ENCODE assay signal across 10 cellular contexts in genomic region chr13:113548171-113548641, GRCh38. TPM values are rescaled to one million over a fixed set of nuclear protein-coding genes. Genes with fewer than 3 reads are reported as not detected.
DNase-seq lines count a peak whose midpoint lies in the region; ATAC-seq and TF ChIP-seq lines count a peak whose summit lies in the region.
"Had no signal": no experiment of that assay in that cellular context is flagged by ENCODE, and none has a peak within 500 bp of the region (broad histone marks: within the 10 kb centered on the region; RNA-seq: fewer than 3 reads in every experiment).

No MANE protein-coding gene starts in this region.

- in situ Hi-C loops in G401 (cut with HindIII; ENCODE audit: low sequenced_read_pairs), result no loop called here

- DNase-seq in G401 (ENCODE audit: low spot score), result peak; percentile 90
- DNase-seq in NCI-H345 treated with DMSO at 0.1 percent for 48 hours (lab: John Stamatoyannopoulos, UW; ENCODE audit: unreplicated experiment), result peak; percentile 58
- DNase-seq in fibroblast of the conjunctiva (ENCODE audit: low read depth), result peak; percentile 12
- peak in 7 of 10 donors; percentile 45 to 90 (median 57) for DNase-seq in posterior cingulate gyrus
- no peak for DNase-seq in sigmoid colon
- DNase-seq in T1000 (lab: John Stamatoyannopoulos, UW), result no peak
- no peak for DNase-seq in stimulated activated naive CD8-positive, alpha-beta T cell treated with anti-CD3 and anti-CD28 coated beads, Interleukin-15, Interleukin-2, amounts not matched to agents 100 U/mL and 50 U/mL, for 24 hours
- DNase-seq: activated gamma-delta T cell, NCI-H774 had no signal

- H3K4me1 ChIP-seq in sigmoid colon, result peaks cover 0 to 46% (median 29%) of the 10 kb centered on the region in 4 donors

- H3K9me3 ChIP-seq in sigmoid colon, result no peaks in the 10 kb centered on the region

- WGBS in sigmoid colon, 2 donors, result 95 to 96% methylated on average over 32 of the region's 32 CpGs

- H3K27ac ChIP-seq in sigmoid colon, result peak overlapping the region in 2 of 4 donors; percentile 64 to 68

- H3K36me3 ChIP-seq in sigmoid colon, result peaks cover 7 to 28% (median 18%) of the 10 kb centered on the region in 4 donors

- no peak for TF ChIP-seq CTCF in sigmoid colon (IDR thresholded peaks at IDR 0.05)

- intact Hi-C loops in posterior cingulate gyrus (cut with DNase I) (no loop called here), sigmoid colon (cut with DNase I) (no loop called here)

- TF ChIP-seq POLR2A in sigmoid colon (IDR thresholded peaks at IDR 0.05), result no peak

- no peak for TF ChIP-seq EP300 in sigmoid colon (IDR thresholded peaks at IDR 0.05)

- H3K27me3 ChIP-seq in sigmoid colon, result no peaks in the 10 kb centered on the region

- no peak for ATAC-seq in GM18519 (IDR thresholded peaks at IDR 0.05; ENCODE audit: low FRiP score, unreplicated experiment)
- ATAC-seq in stimulated activated naive CD8-positive, alpha-beta T cell treated with anti-CD3 and anti-CD28 coated beads, Interleukin-15, Interleukin-2, amounts not matched to agents 100 U/mL and 50 U/mL, for 24 hours, result no peak

- peak overlapping the region in 2 of 4 donors; percentile 25 to 37 for H3K4me3 ChIP-seq in sigmoid colon

RNA-seq across cellular contexts. Expression of gene TFDP1, which starts 36.3 kb away (rescaled TPM):
- 23.0 and 39.4 TPM in 2 replicates for total RNA-seq in G401 (2014; rRNA removed; shearing (Covaris generic))
- total RNA-seq in sigmoid colon, result 10 to 100 TPM; 26.5 to 46.0 (median 33.8) TPM
- 10 to 100 TPM; 40.2 to 57.1 (median 54.6) TPM for polyA plus RNA-seq in sigmoid colon

RNA-seq across cellular contexts. Expression of gene DCUN1D2, which starts 57.7 kb away (rescaled TPM):
- total RNA-seq in G401 (2014; rRNA removed; shearing (Covaris generic)), result 6.3 and 12.7 TPM in 2 replicates
- 10 to 100 TPM; 20.6 to 33.0 (median 27.6) TPM for total RNA-seq in sigmoid colon
- polyA plus RNA-seq in sigmoid colon, result 10 to 100 TPM in 1 of 3 donors, 1 to 10 TPM in 2; 6.6 to 10.2 (median 7.9) TPM

Comparison
In these comparisons a context has a peak if more than half of its experiments do, and no peak if none do; other contexts are left out.
1. DNase-seq: peak in G401 (single experiment), NCI-H345 treated with DMSO at 0.1 percent for 48 hours (single experiment), fibroblast of the conjunctiva (single experiment) and posterior cingulate gyrus (7 of 10); none in sigmoid colon (single experiment), T1000 (single experiment) and stimulated activated naive CD8-positive, alpha-beta T cell treated with anti-CD3 and anti-CD28 coated beads, Interleukin-15, Interleukin-2, amounts not matched to agents 100 U/mL and 50 U/mL, for 24 hours (single experiment).